7 cellular contexts compared by ENCODE assay signal in genomic region chr1:38815903-38816627, GRCh38. TPM values are rescaled to one million over a fixed set of nuclear protein-coding genes. Genes with fewer than 3 reads are reported as not detected.
DNase-seq lines count a peak whose midpoint lies in the region; ATAC-seq and TF ChIP-seq lines count a peak whose summit lies in the region.

No MANE protein-coding gene starts in this region.

- no peaks in the 10 kb centered on the region for H4K20me1 ChIP-seq in GM23248 (ENCODE audit: insufficient read depth)

- no peaks in the 10 kb centered on the region for H3K79me2 ChIP-seq in GM23248 (ENCODE audit: insufficient read depth)

- 5 to 7% methylated on average over 36 of the region's 36 CpGs for WGBS in GM23248 (ENCODE audit: low coverage in 1 of 2, low lambda C conversion rate in 2 of 2, missing lambda C conversion rate in 2 of 2), 2 experiments
- WGBS in right cardiac atrium = 23% methylated on average over 36 of the region's 36 CpGs

- H3K27ac ChIP-seq in GM23248 (no peak overlapping the region), right cardiac atrium (ENCODE audit: low read length) (no peak overlapping the region)

- intact Hi-C loops in right cardiac atrium (cut with DNase I) = loop anchor here in 2 of 4 donors (1.0 to 5.0 kb wide), 2 partner anchors 194 to 209 kb away; no protein-coding TSS in a partner anchor

- no peaks in the 10 kb centered on the region for H3K9me3 ChIP-seq in GM23248 (ENCODE audit: low read depth)
- H3K9me3 ChIP-seq in right cardiac atrium (ENCODE audit: control insufficient read depth, low read length) = no peaks in the 10 kb centered on the region

- DNase-seq in GM23248 = peak; percentile 29
- DNase-seq in NCI-H1105 treated with DMSO at 0.1 percent for 48 hours (lab: John Stamatoyannopoulos, UW) = peak; percentile 58
- DNase-seq in erythroblast (lab: John Stamatoyannopoulos, UW) = peak; percentile 80 to 89
- DNase-seq in NCI-H345 treated with DMSO at 0.1 percent for 48 hours (lab: John Stamatoyannopoulos, UW; ENCODE audit: unreplicated experiment) = no peak
- no peak for DNase-seq in right cardiac atrium
- DNase-seq in NCI-H345 (lab: John Stamatoyannopoulos, UW) = no peak

- H3K4me3 ChIP-seq in GM23248 (no peak overlapping the region), right cardiac atrium (ENCODE audit: low read length) (no peak overlapping the region)

- H2AFZ ChIP-seq in GM23248 = no peak overlapping the region

- H3K4me2 ChIP-seq in GM23248 (ENCODE audit: unreplicated experiment) = no peak overlapping the region

- ATAC-seq in GM18861 (IDR thresholded peaks at IDR 0.05; ENCODE audit: unreplicated experiment) = peak; percentile 78
- no peak for ATAC-seq in right cardiac atrium

- no peaks in the 10 kb centered on the region for H3K9me2 ChIP-seq in GM23248 (ENCODE audit: insufficient read depth)

- H3K9ac ChIP-seq in GM23248 = no peak overlapping the region

- TF ChIP-seq POLR2A in erythroblast (IDR thresholded peaks at IDR 0.05; ENCODE audit: low read length) = peak; percentile 53

- no peaks in the 10 kb centered on the region for H3F3A ChIP-seq in GM23248 (ENCODE audit: insufficient read depth)

- H3K36me3 ChIP-seq in GM23248 (ENCODE audit: low read depth) = no peaks in the 10 kb centered on the region

- H3K4me1 ChIP-seq in GM23248 (ENCODE audit: insufficient read depth) (no peaks in the 10 kb centered on the region), right cardiac atrium (ENCODE audit: control insufficient read depth, insufficient read depth, low read length) (no peaks in the 10 kb centered on the region)

- H3K27me3 ChIP-seq in GM23248 (replicated peaks; ENCODE audit: insufficient read depth) (peaks cover 95% of the 10 kb centered on the region), right cardiac atrium (ENCODE audit: control insufficient read depth, insufficient read depth) (no peaks in the 10 kb centered on the region)

- in situ Hi-C loops in GM23248 (cut with MboI) = no loop called here

RNA-seq across cellular contexts. Expression of gene RRAGC, which starts 43.5 kb away (rescaled TPM):
- total RNA-seq in GM23248 (2014; rRNA removed; shearing (Covaris generic)) = 17.9 and 23.5 TPM in 2 replicates
- polyA plus RNA-seq in GM23248 (2016; fragmentation: Nextera tagmentation; extraction: Ambion mirVana) = 19.1 and 21.3 TPM in 2 replicates
- total RNA-seq in right cardiac atrium = 10 to 100 TPM; 16.2 to 21.8 (median 18.7) TPM
- polyA plus RNA-seq in right cardiac atrium = 12.5 TPM

RNA-seq across cellular contexts. Expression of gene MYCBP, which starts 57.1 kb away (rescaled TPM):
- total RNA-seq in GM23248 (2014; rRNA removed; shearing (Covaris generic)) = 15.4 and 17.7 TPM in 2 replicates
- 58.1 and 59.8 TPM in 2 replicates for polyA plus RNA-seq in GM23248 (2016; fragmentation: Nextera tagmentation; extraction: Ambion mirVana)
- total RNA-seq in right cardiac atrium = 10 to 100 TPM in 3 of 4 donors, 1 to 10 TPM in 1; 5.3 to 14.0 (median 11.4) TPM
- 4.9 TPM for polyA plus RNA-seq in right cardiac atrium

Comparison
In these comparisons a context has a peak if more than half of its experiments do, and no peak if none do; other contexts are left out.
1. DNase-seq: peak in GM23248 (single experiment), NCI-H1105 treated with DMSO at 0.1 percent for 48 hours (single experiment) and erythroblast (2 of 2); none in NCI-H345 treated with DMSO at 0.1 percent for 48 hours (single experiment), right cardiac atrium (0 of 3) and NCI-H345 (single experiment).